ENCODE assay signal across 8 cellular contexts in genomic region chr11:20388096-20389055, GRCh38. TPM values are rescaled to one million over a fixed set of nuclear protein-coding genes. Genes with fewer than 3 reads are reported as not detected.
DNase-seq lines count a peak whose midpoint lies in the region.

No MANE protein-coding gene starts in this region.

- peak overlapping the region; percentile 82 for H3K4me3 ChIP-seq in H7 (ENCODE audit: insufficient read depth, low read depth, low read length)
- H3K4me3 ChIP-seq in MG63 = peak overlapping the region; percentile 94
- H3K4me3 ChIP-seq in iPS-15b (ENCODE audit: low read depth, low read length) = peak overlapping the region; percentile 98

- peaks cover 7% of the 10 kb centered on the region for H3K4me1 Mint-ChIP-seq in activated naive CD8-positive, alpha-beta T cell treated with anti-CD3 and anti-CD28 coated beads for 36 hours

- H3K4me1 ChIP-seq in iPS-15b (ENCODE audit: control insufficient read depth, insufficient read depth, low read length) = peaks cover 2% of the 10 kb centered on the region

- no peaks in the 10 kb centered on the region for H3K27me3 Mint-ChIP-seq in activated naive CD8-positive, alpha-beta T cell treated with anti-CD3 and anti-CD28 coated beads for 36 hours

- H3K36me3 Mint-ChIP-seq in activated naive CD8-positive, alpha-beta T cell treated with anti-CD3 and anti-CD28 coated beads for 36 hours = peaks cover 40% of the 10 kb centered on the region

- peak overlapping the region; percentile 95 for H3K27ac Mint-ChIP-seq in activated naive CD8-positive, alpha-beta T cell treated with anti-CD3 and anti-CD28 coated beads for 36 hours

- peak; percentile 11 for DNase-seq in SIG-M5 treated with dmso at 0.1 percent for 504 hours (lab: John Stamatoyannopoulos, UW; ENCODE audit: unreplicated experiment)
- no peak for DNase-seq in SIG-M5 (lab: John Stamatoyannopoulos, UW)
- peak; percentile 63 for DNase-seq in H7
- peak; percentile 9 for DNase-seq in MG63
- no peak for DNase-seq in activated naive CD8-positive, alpha-beta T cell treated with anti-CD3 and anti-CD28 coated beads for 36 hours
- DNase-seq in stimulated activated CD8-positive, alpha-beta memory T cell treated with anti-CD3 and anti-CD28 coated beads, Interleukin-4, amount 100 ng/mL, for 48 hours = peak; percentile 55
- no peak for DNase-seq in ecto neural progenitor cell (ENCODE audit: low spot score)

- no peaks in the 10 kb centered on the region for H3K27me3 ChIP-seq in H7 (ENCODE audit: control insufficient read depth, insufficient read depth, low read length)
- H3K27me3 ChIP-seq in MG63 = no peaks in the 10 kb centered on the region
- no peaks in the 10 kb centered on the region for H3K27me3 ChIP-seq in iPS-15b (ENCODE audit: control insufficient read depth, insufficient read depth, low read length)

- H3K36me3 ChIP-seq in H7 (replicated peaks; ENCODE audit: control insufficient read depth, insufficient read depth, low read length) (no peaks in the 10 kb centered on the region; the same call in 1 of the 2 replicates), MG63 (peaks cover 19% of the 10 kb centered on the region), iPS-15b (ENCODE audit: control insufficient read depth, insufficient read depth, low read length) (no peaks in the 10 kb centered on the region)

- H3K4me3 Mint-ChIP-seq in activated naive CD8-positive, alpha-beta T cell treated with anti-CD3 and anti-CD28 coated beads for 36 hours = peak overlapping the region; percentile 95

- no peaks in the 10 kb centered on the region for H3K9me3 Mint-ChIP-seq in activated naive CD8-positive, alpha-beta T cell treated with anti-CD3 and anti-CD28 coated beads for 36 hours

- H3K9me3 ChIP-seq in MG63 (no peaks in the 10 kb centered on the region), iPS-15b (ENCODE audit: control insufficient read depth, insufficient read depth, low read length) (no peaks in the 10 kb centered on the region)

- H3K9ac ChIP-seq in iPS-15b (ENCODE audit: low read depth, low read length) = peak overlapping the region; percentile 87

RNA-seq across cellular contexts. Expression of gene PRMT3, which starts 0.9 kb away (rescaled TPM):
- total RNA-seq in H7 (2014; rRNA removed; shearing (Covaris generic)) = 49.8 and 58.9 TPM in 2 replicates
- 19.0 and 30.7 TPM in 2 replicates for total RNA-seq in MG63 (2014; rRNA removed; shearing (Covaris generic); ENCODE audit: low replicate concordance)
- 10 to 100 TPM; 47.2 to 49.9 TPM for total RNA-seq in activated naive CD8-positive, alpha-beta T cell treated with anti-CD3 and anti-CD28 coated beads for 36 hours

RNA-seq across cellular contexts. Expression of gene HTATIP2, which starts 24.9 kb away (rescaled TPM):
- total RNA-seq in H7 (2014; rRNA removed; shearing (Covaris generic)) = 42.5 and 52.2 TPM in 2 replicates
- total RNA-seq in MG63 (2014; rRNA removed; shearing (Covaris generic); ENCODE audit: low replicate concordance) = 0.36 and 2.6 TPM in 2 replicates
- 10 to 100 TPM; 44.3 to 45.7 TPM for total RNA-seq in activated naive CD8-positive, alpha-beta T cell treated with anti-CD3 and anti-CD28 coated beads for 36 hours

Comparison
In these comparisons a context has a peak if more than half of its experiments do, and no peak if none do; other contexts are left out.
1. DNase-seq: peak in SIG-M5 treated with dmso at 0.1 percent for 504 hours (single experiment), H7 (single experiment), MG63 (single experiment) and stimulated activated CD8-positive, alpha-beta memory T cell treated with anti-CD3 and anti-CD28 coated beads, Interleukin-4, amount 100 ng/mL, for 48 hours (single experiment); none in SIG-M5 (single experiment), activated naive CD8-positive, alpha-beta T cell treated with anti-CD3 and anti-CD28 coated beads for 36 hours (single experiment) and ecto neural progenitor cell (single experiment).
2. RNA of gene HTATIP2, which starts 24.9 kb away (total RNA-seq): 44.3 to 45.7 TPM in activated naive CD8-positive, alpha-beta T cell treated with anti-CD3 and anti-CD28 coated beads for 36 hours and 42.5 to 52.2 TPM in H7; 0.36 to 2.6 TPM in MG63; every median in the first group is over 10 times any median in the second.
3. Peak in every context shown above with its lines, with median percentiles within 50 percentile points of each other: H3K4me3 ChIP-seq.